26 cellular contexts compared by ENCODE assay signal in the genomic region with DNA sequence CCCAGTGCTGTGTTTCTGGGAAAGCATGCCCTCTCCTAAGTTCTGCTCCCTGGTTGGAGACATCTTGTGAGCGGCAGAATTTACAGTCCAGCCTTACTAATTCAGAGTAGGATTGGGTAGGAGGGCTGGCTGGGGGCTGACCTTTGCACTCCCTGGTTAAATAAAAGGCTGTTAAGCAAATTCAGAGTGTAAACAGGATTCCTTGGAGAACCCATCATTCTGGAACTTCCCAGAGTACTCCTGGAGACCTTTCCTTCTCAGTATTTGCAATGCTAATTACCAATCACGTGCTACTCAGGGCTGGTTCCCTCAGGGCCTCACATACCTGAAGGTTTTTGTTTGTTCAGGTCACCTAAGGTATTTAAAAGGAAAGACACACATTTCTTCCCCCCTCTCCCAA.
DNase-seq lines count a peak whose midpoint lies in the region; ATAC-seq and TF ChIP-seq lines count a peak whose summit lies in the region.
"Had no signal": no experiment of that assay in that cellular context is flagged by ENCODE, and none has a peak within 500 bp of the region (broad histone marks: within the 10 kb centered on the region; RNA-seq: fewer than 3 reads in every experiment).

No MANE protein-coding gene starts in this region.

- no peak overlapping the region for H2BK15ac ChIP-seq in mesendoderm (replicated peaks; ENCODE audit: low read depth)

- H3K27ac ChIP-seq in C4-2B (0 out of 2 replicates have a peak overlapping the region, but pooled peaks have one; percentile 11), mesendoderm (ENCODE audit: low read depth, low read length) (peak overlapping the region; percentile 33)
- H3K27ac ChIP-seq: foreskin keratinocyte, vagina had no signal

- peaks cover 8% of the 10 kb centered on the region for H3K4me1 ChIP-seq in mesendoderm (ENCODE audit: control insufficient read depth, low read depth, low read length)
- H3K4me1 ChIP-seq: vagina had no signal

- TF ChIP-seq CTCF in C4-2B (conservative IDR thresholded peaks at IDR 0.05), result no peak
- no peak for TF ChIP-seq CTCF in LNCaP clone FGC (IDR thresholded peaks at IDR 0.05; ENCODE audit: control insufficient read depth, extremely low read depth, insufficient read depth)

- H2BK5ac ChIP-seq in mesendoderm (ENCODE audit: low read length), result peak overlapping the region; percentile 63

- no peaks in the 10 kb centered on the region for H3K79me2 ChIP-seq in mesendoderm (ENCODE audit: control insufficient read depth, insufficient read depth, low read length)

- no peak for ATAC-seq in HG03460 (IDR thresholded peaks at IDR 0.05; ENCODE audit: unreplicated experiment)
- no peak for ATAC-seq in GM18502 (IDR thresholded peaks at IDR 0.05; ENCODE audit: poor library complexity, unreplicated experiment)
- ATAC-seq in GM18870 (IDR thresholded peaks at IDR 0.05; ENCODE audit: unreplicated experiment), result no peak
- ATAC-seq: activated T-helper 17 cell treated with anti-CD3 and anti-CD28 coated beads, Interleukin-2, amount 50 U/mL, for 72 hours; foreskin keratinocyte; GM12878; natural killer cell; SK-N-SH treated with all-trans-retinoic acid at 6 μM for 48 hours had no signal

- no peaks in the 10 kb centered on the region for H3K27me3 ChIP-seq in mesendoderm (ENCODE audit: insufficient read depth, low read length, poor library complexity)
- H3K27me3 ChIP-seq: foreskin keratinocyte, MG63, vagina had no signal

- WGBS in mesendoderm (ENCODE audit: extremely low coverage, insufficient coverage, low lambda C conversion rate), result no CpG with 5 or more reads among the region's 2 CpGs

- H4K5ac ChIP-seq in mesendoderm (ENCODE audit: low read length), result peak overlapping the region; percentile 3

- DNase-seq in LNCaP clone FGC (ENCODE audit: low read depth) (peak; percentile 51), iPS DF 19.7 (ENCODE audit: low read depth, low spot score) (peak; percentile 90), mesendoderm (peak; percentile 96)
- no peak for DNase-seq in stimulated activated CD4-positive, alpha-beta T cell treated with anti-CD3 and anti-CD28 coated beads, Interleukin-15, amount 100 ng/mL, for 24 hours
- DNase-seq: activated CD4-positive, alpha-beta T cell treated with anti-CD3 and anti-CD28 coated beads for 1 hour; C1 segment of cervical spinal cord; cortex of kidney; DMS153; foreskin keratinocyte; HCEC 1CT; MG63; natural killer cell; NCI-H1436 treated with DMSO at 0.1 percent for 48 hours; NCI-H2171; NCI-H82; small intestine; stimulated activated CD4-positive, alpha-beta T cell treated with anti-CD3 and anti-CD28 coated beads, Interleukin-4, amount 100 ng/mL, for 24 hours; T-helper 9 cell had no signal

- no peak overlapping the region for H3K18ac ChIP-seq in mesendoderm (ENCODE audit: low read length)

- no peak overlapping the region for H3K4ac ChIP-seq in mesendoderm (ENCODE audit: low read depth, low read length)

- H3K56ac ChIP-seq in mesendoderm (ENCODE audit: low read length), result peak overlapping the region; percentile 64

- peak overlapping the region; percentile 89 for H3K23ac ChIP-seq in mesendoderm (ENCODE audit: low read length)

- no peaks in the 10 kb centered on the region for H3K79me1 ChIP-seq in mesendoderm (ENCODE audit: low read length)

- no peaks in the 10 kb centered on the region for H3K36me3 ChIP-seq in mesendoderm (ENCODE audit: control insufficient read depth, insufficient read depth, low read length)
- H3K36me3 ChIP-seq: MG63, vagina had no signal

- no peak overlapping the region for H4K8ac ChIP-seq in mesendoderm (ENCODE audit: low read depth, low read length)

- H2BK120ac ChIP-seq in mesendoderm (ENCODE audit: low read depth, low read length), result no peak overlapping the region

- H3K4me3 ChIP-seq in LNCaP clone FGC (ENCODE audit: low read depth, low read length) (no peak overlapping the region), mesendoderm (ENCODE audit: low read length) (no peak overlapping the region)
- H3K4me3 ChIP-seq: GM12878, MG63, vagina had no signal

- H3K9ac ChIP-seq in mesendoderm (ENCODE audit: low read length), result no peak overlapping the region

- H2AK5ac ChIP-seq in mesendoderm (ENCODE audit: low read length), result no peak overlapping the region

- H3K4me2 ChIP-seq in mesendoderm (ENCODE audit: low read length), result no peak overlapping the region
